9 cellular contexts compared by ENCODE assay signal in the genomic region with DNA sequence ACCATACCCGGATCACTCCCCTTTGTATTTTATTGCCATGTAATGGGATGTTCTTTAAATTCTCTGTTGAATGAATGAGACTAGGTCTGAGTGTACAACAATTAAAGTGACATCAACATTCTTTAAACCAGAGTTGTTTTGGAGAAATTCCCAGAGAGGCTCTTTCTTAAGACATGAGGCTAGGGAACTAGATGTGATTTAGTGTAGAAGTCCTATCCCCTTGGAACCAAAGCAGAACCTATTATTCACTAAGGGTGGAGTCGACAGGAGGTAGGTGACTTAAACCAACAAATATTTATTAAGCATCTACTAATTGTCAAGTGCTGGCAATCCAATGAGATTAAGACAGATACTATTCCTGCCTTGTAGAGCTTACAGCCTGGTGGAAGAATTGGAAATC. TPM values are rescaled to one million over a fixed set of nuclear protein-coding genes. Genes with fewer than 3 reads are reported as not detected.
A peak's percentile ranks its signal among the peaks of the same experiment; 100 is the strongest.
DNase-seq lines count a peak whose midpoint lies in the region; ATAC-seq and TF ChIP-seq lines count a peak whose summit lies in the region.
"Had no signal": no experiment of that assay in that cellular context is flagged by ENCODE, and none has a peak within 500 bp of the region (broad histone marks: within the 10 kb centered on the region; RNA-seq: fewer than 3 reads in every experiment).

No MANE protein-coding gene starts in this region.

- no peaks in the 10 kb centered on the region for H3K9me3 ChIP-seq in gastroesophageal sphincter

- H3K36me3 Mint-ChIP-seq in T-helper 2 cell treated with Interferon-gamma antibody and Interleukin-4, amounts not matched to agents 5 μg/mL and 100 μg/mL, for 36 hours (ENCODE audit: low read depth), result peaks cover 34% of the 10 kb centered on the region
- H3K36me3 Mint-ChIP-seq in activated CD4-positive, alpha-beta memory T cell treated with anti-CD3 and anti-CD28 coated beads, Interleukin-2, amount 10 ng/mL, durations not matched to agents 7 days and 5 days (ENCODE audit: low read depth), result peaks cover 30% of the 10 kb centered on the region

- H3K27ac Mint-ChIP-seq in T-helper 2 cell treated with Interferon-gamma antibody and Interleukin-4, amounts not matched to agents 5 μg/mL and 100 μg/mL, for 36 hours, result peak overlapping the region; percentile 7
- H3K27ac Mint-ChIP-seq in activated CD4-positive, alpha-beta memory T cell treated with anti-CD3 and anti-CD28 coated beads, Interleukin-2, amount 10 ng/mL, durations not matched to agents 7 days and 5 days, result peak overlapping the region; percentile 14
- no peak overlapping the region for H3K27ac Mint-ChIP-seq in stimulated activated naive CD8-positive, alpha-beta T cell treated with anti-CD3 and anti-CD28 coated beads, Interleukin-15, amount 100 ng/mL, for 72 hours

- H3K36me3 ChIP-seq in gastroesophageal sphincter, result peaks cover 0 to 27% of the 10 kb centered on the region in 2 donors

- TF ChIP-seq POLR2A in gastroesophageal sphincter (IDR thresholded peaks at IDR 0.05), result no peak

- POLR2A ChIA-PET in activated CD4-positive, alpha-beta memory T cell treated with anti-CD3 and anti-CD28 coated beads, Interleukin-2, amount 10 ng/mL, durations not matched to agents 7 days and 5 days (lab: Charles Lee), result interaction anchor here (0.7 to 2.4 kb wide), 2 partner anchors 10 to 19 kb away, joined by 3 to 5 read pairs; no protein-coding TSS in a partner anchor

- H3K4me3 ChIP-seq in gastroesophageal sphincter, result peak overlapping the region; percentile 73

- no peaks in the 10 kb centered on the region for H3K27me3 Mint-ChIP-seq in T-helper 2 cell treated with Interferon-gamma antibody and Interleukin-4, amounts not matched to agents 5 μg/mL and 100 μg/mL, for 36 hours (ENCODE audit: low read depth)
- H3K27me3 Mint-ChIP-seq in activated CD4-positive, alpha-beta memory T cell treated with anti-CD3 and anti-CD28 coated beads, Interleukin-2, amount 10 ng/mL, durations not matched to agents 7 days and 5 days, result no peaks in the 10 kb centered on the region
- H3K27me3 Mint-ChIP-seq in stimulated activated naive CD8-positive, alpha-beta T cell treated with anti-CD3 and anti-CD28 coated beads, Interleukin-15, amount 100 ng/mL, for 72 hours, result no peaks in the 10 kb centered on the region

- no peak for ATAC-seq in gastroesophageal sphincter
- ATAC-seq in stimulated activated naive CD8-positive, alpha-beta T cell treated with anti-CD3 and anti-CD28 coated beads, Interleukin-15, amount 100 ng/mL, for 72 hours, result no peak

- peaks cover 25% of the 10 kb centered on the region for H3K4me1 Mint-ChIP-seq in T-helper 2 cell treated with Interferon-gamma antibody and Interleukin-4, amounts not matched to agents 5 μg/mL and 100 μg/mL, for 36 hours (ENCODE audit: low read depth)
- H3K4me1 Mint-ChIP-seq in activated CD4-positive, alpha-beta memory T cell treated with anti-CD3 and anti-CD28 coated beads, Interleukin-2, amount 10 ng/mL, durations not matched to agents 7 days and 5 days, result peaks cover 47% of the 10 kb centered on the region
- peaks cover 51% of the 10 kb centered on the region for H3K4me1 Mint-ChIP-seq in stimulated activated naive CD8-positive, alpha-beta T cell treated with anti-CD3 and anti-CD28 coated beads, Interleukin-15, amount 100 ng/mL, for 72 hours

- H3K4me3 Mint-ChIP-seq in T-helper 2 cell treated with Interferon-gamma antibody and Interleukin-4, amounts not matched to agents 5 μg/mL and 100 μg/mL, for 36 hours, result peak overlapping the region; percentile 88
- H3K4me3 Mint-ChIP-seq in activated CD4-positive, alpha-beta memory T cell treated with anti-CD3 and anti-CD28 coated beads, Interleukin-2, amount 10 ng/mL, durations not matched to agents 7 days and 5 days, result peak overlapping the region; percentile 83
- peak overlapping the region; percentile 87 to 88 for H3K4me3 Mint-ChIP-seq in stimulated activated naive CD8-positive, alpha-beta T cell treated with anti-CD3 and anti-CD28 coated beads, Interleukin-15, amount 100 ng/mL, for 72 hours

- CTCF ChIA-PET in activated CD4-positive, alpha-beta memory T cell treated with anti-CD3 and anti-CD28 coated beads, Interleukin-2, amount 10 ng/mL, durations not matched to agents 7 days and 5 days (lab: Charles Lee), result no interaction called here

- TF ChIP-seq CTCF in gastroesophageal sphincter (IDR thresholded peaks at IDR 0.05), result no peak

- no peak for TF ChIP-seq EP300 in gastroesophageal sphincter (IDR thresholded peaks at IDR 0.05)

- H3K27me3 ChIP-seq in gastroesophageal sphincter, result no peaks in the 10 kb centered on the region

- H3K9me3 Mint-ChIP-seq in T-helper 2 cell treated with Interferon-gamma antibody and Interleukin-4, amounts not matched to agents 5 μg/mL and 100 μg/mL, for 36 hours, result no peaks in the 10 kb centered on the region
- no peaks in the 10 kb centered on the region for H3K9me3 Mint-ChIP-seq in activated CD4-positive, alpha-beta memory T cell treated with anti-CD3 and anti-CD28 coated beads, Interleukin-2, amount 10 ng/mL, durations not matched to agents 7 days and 5 days
- H3K9me3 Mint-ChIP-seq in stimulated activated naive CD8-positive, alpha-beta T cell treated with anti-CD3 and anti-CD28 coated beads, Interleukin-15, amount 100 ng/mL, for 72 hours, result no peaks in the 10 kb centered on the region

- 23 to 43% methylated on average over 1 to 2 of the region's 2 CpGs for WGBS in gastroesophageal sphincter (ENCODE audit: low coverage in 1 of 2), 2 donors

- peak overlapping the region in 1 of 4 donors; percentile 96 for H3K27ac ChIP-seq in gastroesophageal sphincter

- peaks cover 0 to 21% (median 20%) of the 10 kb centered on the region in 3 donors for H3K4me1 ChIP-seq in gastroesophageal sphincter

- no peak for DNase-seq in T-helper 2 cell treated with Interferon-gamma antibody and Interleukin-4, amounts not matched to agents 5 μg/mL and 100 μg/mL, for 36 hours (ENCODE audit: low spot score)
- DNase-seq in T-helper 2 cell (no peak), NK-92 (lab: John Stamatoyannopoulos, UW; ENCODE audit: unreplicated experiment) (no peak), DMS79 (lab: John Stamatoyannopoulos, UW) (no peak)
- DNase-seq in activated CD4-positive, alpha-beta memory T cell treated with anti-CD3 and anti-CD28 coated beads, Interleukin-2, amount 10 ng/mL, durations not matched to agents 7 days and 5 days, result no peak
- DNase-seq in stimulated activated naive CD8-positive, alpha-beta T cell treated with anti-CD3 and anti-CD28 coated beads, Interleukin-15, amount 100 ng/mL, for 72 hours, result no peak
- no peak for DNase-seq in activated effector memory CD4-positive, alpha-beta T cell treated with Interleukin-2 at 50 U/mL for 16 hours
- DNase-seq: stimulated activated CD4-positive, alpha-beta T cell treated with anti-CD3 and anti-CD28 coated beads, Interleukin-12 subunit alpha, Interleukin-12 subunit beta, amount 100 ng/mL, for 4 hours had no signal

RNA-seq across cellular contexts. Expression of a gene that starts 1.7 kb away (rescaled TPM):
- 10 to 100 TPM; 51.2 to 54.5 TPM for total RNA-seq in activated CD4-positive, alpha-beta memory T cell treated with anti-CD3 and anti-CD28 coated beads, Interleukin-2, amount 10 ng/mL, durations not matched to agents 7 days and 5 days
- 10 to 100 TPM; 52.0 to 70.4 (median 53.4) TPM for total RNA-seq in gastroesophageal sphincter

RNA-seq across cellular contexts. Expression of a gene that starts 23.3 kb away (rescaled TPM):
- total RNA-seq in activated CD4-positive, alpha-beta memory T cell treated with anti-CD3 and anti-CD28 coated beads, Interleukin-2, amount 10 ng/mL, durations not matched to agents 7 days and 5 days, result under 1 TPM; 0.43 to 0.50 TPM
- under 1 TPM in 3 of 4 donors, not detected in 1; 0.27 to 0.42 (median 0.27) TPM for total RNA-seq in gastroesophageal sphincter

Comparison
In these comparisons a context has a peak if more than half of its experiments do, and no peak if none do; other contexts are left out.
1. H3K27ac Mint-ChIP-seq: peak in T-helper 2 cell treated with Interferon-gamma antibody and Interleukin-4, amounts not matched to agents 5 μg/mL and 100 μg/mL, for 36 hours (single experiment) and activated CD4-positive, alpha-beta memory T cell treated with anti-CD3 and anti-CD28 coated beads, Interleukin-2, amount 10 ng/mL, durations not matched to agents 7 days and 5 days (single experiment); none in stimulated activated naive CD8-positive, alpha-beta T cell treated with anti-CD3 and anti-CD28 coated beads, Interleukin-15, amount 100 ng/mL, for 72 hours (0 of 2).
2. Peak in every context shown above with its lines, with median percentiles within 50 percentile points of each other: H3K4me3 Mint-ChIP-seq.